In genomic region chr10:70441877-70442205, GRCh38 we compare ENCODE assay signal across 26 cellular contexts. TPM values are rescaled to one million over a fixed set of nuclear protein-coding genes. Genes with fewer than 3 reads are reported as not detected.
DNase-seq lines count a peak whose midpoint lies in the region; ATAC-seq, FAIRE-seq and TF ChIP-seq lines count a peak whose summit lies in the region.
"Had no signal": no experiment of that assay in that cellular context is flagged by ENCODE, and none has a peak within 500 bp of the region (broad histone marks: within the 10 kb centered on the region; RNA-seq: fewer than 3 reads in every experiment).

No MANE protein-coding gene starts in this region.

- H3K9ac ChIP-seq in keratinocyte (ENCODE audit: control insufficient read depth, extremely low read depth, insufficient read depth, low read length) (no peak overlapping the region), rectal smooth muscle tissue (ENCODE audit: low read length) (no peak overlapping the region)

- no peak for ATAC-seq in GM19035 (IDR thresholded peaks at IDR 0.05; ENCODE audit: unreplicated experiment)
- ATAC-seq: body of pancreas had no signal

- dilution Hi-C loops in keratinocyte (cut with MboI; ENCODE audit: extremely low pct_ligation_motif_present, low sequenced_read_pairs): no loop called here

- H3K27ac ChIP-seq in keratinocyte (ENCODE audit: control insufficient read depth, insufficient read depth, low read length): no peak overlapping the region
- no peak overlapping the region for H3K27ac ChIP-seq in rectal smooth muscle tissue (ENCODE audit: low read depth, low read length)
- H3K27ac ChIP-seq in vagina: no peak overlapping the region
- H3K27ac ChIP-seq: body of pancreas, esophagus muscularis mucosa, SJCRH30, upper lobe of left lung had no signal

- TF ChIP-seq CTCF in bronchial epithelial cell (IDR thresholded peaks at IDR 0.05; ENCODE audit: insufficient read depth, low read length, severe bottlenecking): no peak
- no peak for TF ChIP-seq CTCF in keratinocyte (optimal IDR thresholded peaks at IDR 0.05 in 1 of 3, IDR thresholded peaks at IDR 0.05 in 1 of 3, conservative IDR thresholded peaks at IDR 0.05 in 1 of 3; ENCODE audit: extremely low read depth in 1 of 3, insufficient read depth in 2 of 3, low read length in 3 of 3)
- no peak for TF ChIP-seq CTCF in vagina (IDR thresholded peaks at IDR 0.05)

- no peaks in the 10 kb centered on the region for H3K79me2 ChIP-seq in keratinocyte (ENCODE audit: control insufficient read depth, insufficient read depth, low read length)

- H4K20me1 ChIP-seq in keratinocyte (ENCODE audit: control insufficient read depth, extremely low read depth, insufficient read depth, low read length): no peaks in the 10 kb centered on the region

- H3K4me3 ChIP-seq in H7 (ENCODE audit: insufficient read depth, low read depth, low read length) (peak overlapping the region; percentile 79), bronchial epithelial cell (ENCODE audit: low read depth, low read length) (no peak overlapping the region), keratinocyte (ENCODE audit: control insufficient read depth in 2 of 3, extremely low read depth in 1 of 3, insufficient read depth in 2 of 3, low read depth in 1 of 3, low read length in 3 of 3) (peak overlapping the region in 1 of 3 experiments; percentile 19), rectal smooth muscle tissue (ENCODE audit: low read length) (peak overlapping the region; percentile 45), vagina (peak overlapping the region in 1 of 2 donors; percentile 46)
- H3K4me3 ChIP-seq: body of pancreas, SJCRH30 had no signal

- H3K4me2 ChIP-seq in keratinocyte (ENCODE audit: control insufficient read depth, extremely low read depth, insufficient read depth, low read depth, low read length): peak overlapping the region; percentile 31

- peak overlapping the region; percentile 57 for H2AFZ ChIP-seq in keratinocyte (ENCODE audit: control insufficient read depth, low read length)

- DNase-seq in H7 (peak; percentile 73), bronchial epithelial cell (ENCODE audit: low read depth) (peak; percentile 39), keratinocyte (ENCODE audit: low read depth, low spot score) (no peak), GOT3 (lab: John Stamatoyannopoulos, UW) (no peak), OCI-M1 (lab: John Stamatoyannopoulos, UW) (no peak), vagina (ENCODE audit: extremely low spot score in 2 of 2) (no peak)
- DNase-seq: activated CD4-positive, alpha-beta T cell treated with anti-CD3 and anti-CD28 coated beads for 4 hours; activated naive CD4-positive, alpha-beta T cell treated with anti-CD3 and anti-CD28 coated beads, Interleukin-2, amount 10 ng/mL, durations not matched to agents 7 days and 5 days; body of pancreas; HCEC 1CT; left cardiac atrium; NCI-H1694 treated with DMSO at 0.1 percent for 48 hours; SJCRH30; stimulated activated naive CD8-positive, alpha-beta T cell treated with anti-CD3 and anti-CD28 coated beads, Interleukin-15, Interleukin-2, amounts not matched to agents 100 U/mL and 50 U/mL, for 24 hours had no signal

- H3K27me3 ChIP-seq in H7 (ENCODE audit: control insufficient read depth, insufficient read depth, low read length): no peaks in the 10 kb centered on the region; the same call in none of the 2 replicates
- peaks cover 29% of the 10 kb centered on the region for H3K27me3 ChIP-seq in bronchial epithelial cell (ENCODE audit: control insufficient read depth, insufficient read depth, low read length)
- peaks cover 34% of the 10 kb centered on the region for H3K27me3 ChIP-seq in keratinocyte (ENCODE audit: control insufficient read depth, extremely low read depth, insufficient read depth, low read length)
- peaks cover 16% of the 10 kb centered on the region for H3K27me3 ChIP-seq in rectal smooth muscle tissue (ENCODE audit: control insufficient read depth, insufficient read depth, low read length)
- H3K27me3 ChIP-seq in vagina: no peaks in the 10 kb centered on the region
- H3K27me3 ChIP-seq: SJCRH30 had no signal

- intact Hi-C loops in vagina (cut with DNase I): no loop called here

- FAIRE-seq in bronchial epithelial cell (lab: Jason Lieb, UNC) (no peak), keratinocyte (lab: Jason Lieb, UNC) (no peak)
- FAIRE-seq: HTR-8/SVneo had no signal

- H3K4me1 ChIP-seq in keratinocyte (ENCODE audit: control insufficient read depth, extremely low read depth, insufficient read depth, low read length) (peaks cover 18% of the 10 kb centered on the region), rectal smooth muscle tissue (ENCODE audit: control insufficient read depth, insufficient read depth, low read length) (peaks cover 10% of the 10 kb centered on the region), vagina (peaks cover 24% of the 10 kb centered on the region)

- no peak for TF ChIP-seq POLR2A in vagina (IDR thresholded peaks at IDR 0.05)

- H3K9me3 ChIP-seq in keratinocyte (ENCODE audit: control insufficient read depth, low read depth, low read length) (no peaks in the 10 kb centered on the region), vagina (no peaks in the 10 kb centered on the region)
- H3K9me3 ChIP-seq: body of pancreas, esophagus muscularis mucosa, SJCRH30, upper lobe of left lung had no signal

- no peaks in the 10 kb centered on the region for H3K9me1 ChIP-seq in keratinocyte (ENCODE audit: control insufficient read depth, extremely low read depth, insufficient read depth, low read length)

- H3K36me3 ChIP-seq in H7 (replicated peaks; ENCODE audit: control insufficient read depth, insufficient read depth, low read length) (no peaks in the 10 kb centered on the region), bronchial epithelial cell (ENCODE audit: control insufficient read depth, insufficient read depth, low read length) (no peaks in the 10 kb centered on the region), keratinocyte (ENCODE audit: control insufficient read depth in 2 of 2, extremely low read depth in 1 of 2, insufficient read depth in 2 of 2, low read length in 2 of 2) (no peaks in the 10 kb centered on the region), rectal smooth muscle tissue (ENCODE audit: control insufficient read depth, insufficient read depth, low read length) (no peaks in the 10 kb centered on the region), vagina (no peaks in the 10 kb centered on the region)
- H3K36me3 ChIP-seq: esophagus muscularis mucosa, SJCRH30, upper lobe of left lung had no signal

RNA-seq across cellular contexts. Expression of gene NODAL, which starts 0.4 kb away (rescaled TPM):
- total RNA-seq in H7 (2014; rRNA removed; shearing (Covaris generic)): 151 and 252 TPM in 2 replicates
- total RNA-seq in bronchial epithelial cell (under 0.01 TPM in 1 of 2 replicates, not detected in the other), vagina (not detected)
- polyA plus RNA-seq in keratinocyte: 0.30 to 0.46 TPM (median 0.45 TPM) in 3 replicates
- 0.16 TPM for polyA plus RNA-seq in keratinocyte (2011; ENCODE audit: low read depth)
- polyA plus RNA-seq in keratinocyte (2011; cell fraction: cytosol; rRNA removed): 0.12 and 0.31 TPM in 2 replicates
- polyA plus RNA-seq in keratinocyte (2011; cell fraction: nucleus; rRNA removed): 0.73 and 0.80 TPM in 2 replicates
- 0.36 TPM in 1 of 2 replicates, not detected in the other for polyA plus RNA-seq in keratinocyte (2012; ENCODE audit: low replicate concordance)
- 0.58 to 0.92 TPM in 2 of 3 replicates, not detected in the other for polyA minus RNA-seq in keratinocyte
- not detected for polyA minus RNA-seq in keratinocyte (2011; cell fraction: cytosol; rRNA and poly(A)+ RNA removed)
- not detected in 2 replicates for polyA minus RNA-seq in keratinocyte (2011; cell fraction: nucleus; rRNA and poly(A)+ RNA removed)
- total RNA-seq: body of pancreas, Daoy, dermis microvascular lymphatic vessel endothelial cell, esophagus muscularis mucosa, left cardiac atrium, MCF 10A, myocyte, NCI-H460, pulmonary artery endothelial cell, SJCRH30, upper lobe of left lung had no signal
- polyA plus RNA-seq: CD14-positive monocyte had no signal

RNA-seq across cellular contexts. Expression of gene PALD1, which starts 36.7 kb away (rescaled TPM):
- total RNA-seq in H7 (2014; rRNA removed; shearing (Covaris generic)): 51.9 and 53.2 TPM in 2 replicates
- total RNA-seq in bronchial epithelial cell (0.13 TPM in 1 of 2 replicates, not detected in the other), vagina (6.9 TPM)
- polyA plus RNA-seq in keratinocyte: 0.72 to 1.4 TPM (median 0.83 TPM) in 3 replicates
- polyA plus RNA-seq in keratinocyte (2011; ENCODE audit: low read depth): 0.39 TPM
- polyA plus RNA-seq in keratinocyte (2011; cell fraction: cytosol; rRNA removed): 0.50 and 0.96 TPM in 2 replicates
- polyA plus RNA-seq in keratinocyte (2011; cell fraction: nucleus; rRNA removed): 2.0 and 2.1 TPM in 2 replicates
- 1.2 and 1.6 TPM in 2 replicates for polyA plus RNA-seq in keratinocyte (2012; ENCODE audit: low replicate concordance)
- 0.53 to 1.0 TPM (median 0.77 TPM) in 3 replicates for polyA minus RNA-seq in keratinocyte
- polyA minus RNA-seq in keratinocyte (2011; cell fraction: cytosol; rRNA and poly(A)+ RNA removed): 2.1 TPM
- 1.5 and 2.1 TPM in 2 replicates for polyA minus RNA-seq in keratinocyte (2011; cell fraction: nucleus; rRNA and poly(A)+ RNA removed)

RNA-seq across cellular contexts. Expression of gene EIF4EBP2, which starts 37.9 kb away (rescaled TPM):
- 68.6 and 78.0 TPM in 2 replicates for total RNA-seq in H7 (2014; rRNA removed; shearing (Covaris generic))
- total RNA-seq in bronchial epithelial cell: 7.9 and 10.2 TPM in 2 replicates
- polyA plus RNA-seq in keratinocyte: 10.2 to 22.2 TPM (median 18.9 TPM) in 3 replicates
- polyA plus RNA-seq in keratinocyte (2011; ENCODE audit: low read depth): 7.3 TPM
- polyA plus RNA-seq in keratinocyte (2011; cell fraction: cytosol; rRNA removed): 18.6 and 30.0 TPM in 2 replicates
- 13.2 and 15.8 TPM in 2 replicates for polyA plus RNA-seq in keratinocyte (2011; cell fraction: nucleus; rRNA removed)
- polyA plus RNA-seq in keratinocyte (2012; ENCODE audit: low replicate concordance): 15.1 and 18.2 TPM in 2 replicates
- 18.2 to 45.3 TPM (median 29.6 TPM) in 3 replicates for polyA minus RNA-seq in keratinocyte
- polyA minus RNA-seq in keratinocyte (2011; cell fraction: cytosol; rRNA and poly(A)+ RNA removed): 33.2 TPM
- polyA minus RNA-seq in keratinocyte (2011; cell fraction: nucleus; rRNA and poly(A)+ RNA removed): 10.3 and 21.1 TPM in 2 replicates
- total RNA-seq in vagina: 47.4 TPM

RNA-seq across cellular contexts. Expression of gene LRRC20, which starts 59.4 kb away (rescaled TPM):
- total RNA-seq in H7 (2014; rRNA removed; shearing (Covaris generic)): 26.6 and 27.8 TPM in 2 replicates
- total RNA-seq in bronchial epithelial cell (3.5 and 3.7 TPM in 2 replicates), vagina (10.8 TPM)
- 0.54 to 1.6 TPM (median 0.93 TPM) in 3 replicates for polyA plus RNA-seq in keratinocyte
- 0.56 TPM for polyA plus RNA-seq in keratinocyte (2011; ENCODE audit: low read depth)
- polyA plus RNA-seq in keratinocyte (2011; cell fraction: cytosol; rRNA removed): 0.53 and 0.94 TPM in 2 replicates
- 0.56 and 0.85 TPM in 2 replicates for polyA plus RNA-seq in keratinocyte (2011; cell fraction: nucleus; rRNA removed)
- polyA plus RNA-seq in keratinocyte (2012; ENCODE audit: low replicate concordance): 1.1 and 1.9 TPM in 2 replicates
- 0.73 to 2.2 TPM (median 1.8 TPM) in 3 replicates for polyA minus RNA-seq in keratinocyte
- not detected for polyA minus RNA-seq in keratinocyte (2011; cell fraction: cytosol; rRNA and poly(A)+ RNA removed)
- 0.21 and 0.54 TPM in 2 replicates for polyA minus RNA-seq in keratinocyte (2011; cell fraction: nucleus; rRNA and poly(A)+ RNA removed)

Comparison
In these comparisons a context has a peak if more than half of its experiments do, and no peak if none do; other contexts are left out.
1. DNase-seq: peak in H7 (single experiment) and bronchial epithelial cell (single experiment); none in keratinocyte (single experiment), GOT3 (single experiment), OCI-M1 (single experiment) and vagina (0 of 2).
2. RNA of gene NODAL, which starts 0.4 kb away (total RNA-seq): 151 to 252 TPM in H7; under 0.01 TPM in bronchial epithelial cell and not detected in vagina (single experiment); every median in the first group is over 100 times any median in the second.